20 cellular contexts compared by ENCODE assay signal in genomic region chr3:107222927-107223326, GRCh38.
DNase-seq lines count a peak whose midpoint lies in the region; ATAC-seq and FAIRE-seq lines count a peak whose summit lies in the region.
"Had no signal": no experiment of that assay in that cellular context is flagged by ENCODE, and none has a peak within 500 bp of the region (broad histone marks: within the 10 kb centered on the region; RNA-seq: fewer than 3 reads in every experiment).

No MANE protein-coding gene starts in this region.

- H3K27me3 ChIP-seq in SJSA1 (replicated peaks), result no peaks in the 10 kb centered on the region
- H3K27me3 ChIP-seq in skeletal muscle satellite cell (ENCODE audit: control insufficient read depth, insufficient read depth, low read length), result no peaks in the 10 kb centered on the region
- H3K27me3 ChIP-seq: heart right ventricle, sigmoid colon, testis had no signal

- H3K36me3 ChIP-seq in SJSA1, result no peaks in the 10 kb centered on the region
- H3K36me3 ChIP-seq in skeletal muscle satellite cell (ENCODE audit: insufficient read depth, low read length), result no peaks in the 10 kb centered on the region
- H3K36me3 ChIP-seq: heart right ventricle, sigmoid colon had no signal

- FAIRE-seq in frontal cortex (lab: Jason Lieb, UNC), result no peak
- FAIRE-seq: GM12891, RCC 7860 had no signal

- H3K9me3 ChIP-seq in SJSA1 (replicated peaks), result no peaks in the 10 kb centered on the region
- H3K9me3 ChIP-seq in skeletal muscle satellite cell (replicated peaks; ENCODE audit: low read length), result no peaks in the 10 kb centered on the region
- H3K9me3 ChIP-seq: heart right ventricle, mucosa of descending colon, sigmoid colon, testis had no signal

- H3K27ac ChIP-seq in SJSA1, result peak overlapping the region; percentile 97
- H3K27ac ChIP-seq: sigmoid colon, testis had no signal

- H3K4me3 ChIP-seq in SJSA1 (no peak overlapping the region), skeletal muscle satellite cell (ENCODE audit: low read length) (no peak overlapping the region)
- H3K4me3 ChIP-seq: heart right ventricle, mucosa of descending colon, sigmoid colon, testis had no signal

- DNase-seq in GM04504 (ENCODE audit: low read depth) (peak; percentile 55), SJSA1 (ENCODE audit: low read depth in 1 of 2, low spot score in 2 of 2) (peak in 1 of 2 experiments; percentile 82), fibroblast of peridontal ligament (ENCODE audit: extremely low read depth) (peak; percentile 79), frontal cortex (ENCODE audit: low spot score in 2 of 2) (no peak)
- DNase-seq: activated B cell treated with CpG ODN at 0.5 μM for 24 hours; activated effector memory CD4-positive, alpha-beta T cell treated with anti-CD3 and anti-CD28 coated beads, Interleukin-2, amount 50 U/mL, for 16 hours; central memory CD4-positive, alpha-beta T cell; H9; heart right ventricle; mucosa of descending colon; NCI-H774; occipital lobe; sigmoid colon; stimulated activated CD4-positive, alpha-beta T cell treated with anti-CD3 and anti-CD28 coated beads, Interleukin-4, amount 100 ng/mL, for 24 hours; testis had no signal

- H3K4me2 ChIP-seq in skeletal muscle satellite cell (ENCODE audit: low read length), result peak overlapping the region; percentile 18

- peak overlapping the region; percentile 78 for H3K9ac ChIP-seq in skeletal muscle satellite cell (ENCODE audit: low read depth, low read length)

- H3K4me1 ChIP-seq in SJSA1 (replicated peaks) (peaks cover 70% of the 10 kb centered on the region), skeletal muscle satellite cell (ENCODE audit: control insufficient read depth, insufficient read depth, low read length) (peaks cover 52% of the 10 kb centered on the region)
- H3K4me1 ChIP-seq: sigmoid colon, testis had no signal

- no peak for ATAC-seq in GM18511 (IDR thresholded peaks at IDR 0.05; ENCODE audit: unreplicated experiment)
- no peak for ATAC-seq in GM18519 (IDR thresholded peaks at IDR 0.05; ENCODE audit: low FRiP score, unreplicated experiment)
- ATAC-seq: mucosa of descending colon had no signal

Comparison
In these comparisons a context has a peak if more than half of its experiments do, and no peak if none do; other contexts are left out.
1. DNase-seq: peak in GM04504 (single experiment) and fibroblast of peridontal ligament (single experiment); none in frontal cortex (0 of 2).